In the genomic region with DNA sequence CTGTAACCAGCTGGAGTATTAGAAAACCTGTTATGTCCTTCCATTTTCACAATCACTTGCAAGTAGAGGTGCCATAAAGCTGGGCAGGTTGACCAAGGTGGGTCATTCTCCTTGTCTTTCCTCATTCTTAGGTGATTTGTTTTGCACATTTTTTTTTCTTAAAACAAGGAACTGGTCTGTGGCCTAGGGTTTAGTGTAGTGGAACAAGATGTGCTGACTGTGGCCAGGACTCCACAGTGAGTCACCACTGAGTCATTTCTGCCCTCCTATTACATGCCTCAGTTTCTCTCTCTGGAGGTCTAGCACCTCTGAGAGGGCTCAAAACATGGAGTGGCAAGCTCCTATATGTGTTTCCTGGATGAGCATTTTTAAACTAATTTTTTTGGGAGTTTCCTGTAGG, we compare ENCODE assay signal across 22 cellular contexts.
DNase-seq lines count a peak whose midpoint lies in the region; ATAC-seq, FAIRE-seq and TF ChIP-seq lines count a peak whose summit lies in the region.
"Had no signal": no experiment of that assay in that cellular context is flagged by ENCODE, and none has a peak within 500 bp of the region (broad histone marks: within the 10 kb centered on the region; RNA-seq: fewer than 3 reads in every experiment).

No MANE protein-coding gene starts in this region.

- H3K9me3 Mint-ChIP-seq in Calu3 (ENCODE audit: low read depth, unreplicated experiment), result no peaks in the 10 kb centered on the region
- peaks cover 3% of the 10 kb centered on the region for H3K9me3 Mint-ChIP-seq in stimulated activated memory B cell treated with anti-CD40 and anti-IgM and Interleukin-4, amounts not matched to agents 10 μg/mL and 1 μg/mL and 100 μg/mL, for 72 hours
- H3K9me3 Mint-ChIP-seq in T-helper 2 cell treated with Interferon-gamma antibody and Interleukin-4, amounts not matched to agents 5 μg/mL and 100 μg/mL, for 36 hours, result no peaks in the 10 kb centered on the region
- peaks cover under 1 to 4% of the 10 kb centered on the region in 2 donors for H3K9me3 Mint-ChIP-seq in activated T-cell treated with anti-CD3 and anti-CD28 coated beads, Interleukin-2, amount 50 U/mL, for 72 hours
- H3K9me3 Mint-ChIP-seq: CD8-positive, alpha-beta T cell had no signal

- peak; percentile 55 for FAIRE-seq in RCC 7860 (lab: Jason Lieb, UNC)
- FAIRE-seq: A549, D721Med, GM12892, GM18507 had no signal

- BruUV-seq in Calu3 (replicated peaks; lab: Mats Ljungman, UMichigan), result no TSS peak

- ATAC-seq in stimulated activated memory B cell treated with anti-CD40 and anti-IgM and Interleukin-4, amounts not matched to agents 10 μg/mL and 1 μg/mL and 100 μg/mL, for 72 hours, result peak; percentile 65
- ATAC-seq in activated T-cell treated with anti-CD3 and anti-CD28 coated beads, Interleukin-2, amount 50 U/mL, for 72 hours (replicated peaks in 1 of 2), result no peak
- ATAC-seq: A549; CD8-positive, alpha-beta T cell had no signal

- no peak overlapping the region for H3K27ac Mint-ChIP-seq in Calu3 (ENCODE audit: unreplicated experiment)
- H3K27ac Mint-ChIP-seq in stimulated activated memory B cell treated with anti-CD40 and anti-IgM and Interleukin-4, amounts not matched to agents 10 μg/mL and 1 μg/mL and 100 μg/mL, for 72 hours, result no peak overlapping the region
- no peak overlapping the region for H3K27ac Mint-ChIP-seq in T-helper 2 cell treated with Interferon-gamma antibody and Interleukin-4, amounts not matched to agents 5 μg/mL and 100 μg/mL, for 36 hours
- H3K27ac Mint-ChIP-seq in activated T-cell treated with anti-CD3 and anti-CD28 coated beads, Interleukin-2, amount 50 U/mL, for 72 hours, result no peak overlapping the region
- H3K27ac Mint-ChIP-seq: CD8-positive, alpha-beta T cell; H9 had no signal

- H3K4me1 Mint-ChIP-seq in Calu3 (ENCODE audit: low read depth, unreplicated experiment), result peaks cover 10% of the 10 kb centered on the region
- peaks cover 20% of the 10 kb centered on the region for H3K4me1 Mint-ChIP-seq in stimulated activated memory B cell treated with anti-CD40 and anti-IgM and Interleukin-4, amounts not matched to agents 10 μg/mL and 1 μg/mL and 100 μg/mL, for 72 hours
- H3K4me1 Mint-ChIP-seq in T-helper 2 cell treated with Interferon-gamma antibody and Interleukin-4, amounts not matched to agents 5 μg/mL and 100 μg/mL, for 36 hours (ENCODE audit: low read depth), result no peaks in the 10 kb centered on the region
- H3K4me1 Mint-ChIP-seq in activated T-cell treated with anti-CD3 and anti-CD28 coated beads, Interleukin-2, amount 50 U/mL, for 72 hours (ENCODE audit: low read depth), result no peaks in the 10 kb centered on the region

- no peak for TF ChIP-seq CTCF in Calu3 (IDR thresholded peaks at IDR 0.05; ENCODE audit: unreplicated experiment)
- TF ChIP-seq CTCF in epithelial cell of proximal tubule (conservative IDR thresholded peaks at IDR 0.05; ENCODE audit: low read depth, low read length), result no peak

- CTCF ChIA-PET in Calu3 (lab: Charles Lee), result no interaction called here

- H3K36me3 Mint-ChIP-seq in Calu3 (ENCODE audit: insufficient read depth, unreplicated experiment), result no peaks in the 10 kb centered on the region
- no peaks in the 10 kb centered on the region for H3K36me3 Mint-ChIP-seq in stimulated activated memory B cell treated with anti-CD40 and anti-IgM and Interleukin-4, amounts not matched to agents 10 μg/mL and 1 μg/mL and 100 μg/mL, for 72 hours
- no peaks in the 10 kb centered on the region for H3K36me3 Mint-ChIP-seq in T-helper 2 cell treated with Interferon-gamma antibody and Interleukin-4, amounts not matched to agents 5 μg/mL and 100 μg/mL, for 36 hours (ENCODE audit: low read depth)
- no peaks in the 10 kb centered on the region for H3K36me3 Mint-ChIP-seq in activated T-cell treated with anti-CD3 and anti-CD28 coated beads, Interleukin-2, amount 50 U/mL, for 72 hours (ENCODE audit: insufficient read depth in 2 of 2)
- H3K36me3 Mint-ChIP-seq: CD8-positive, alpha-beta T cell had no signal

- intact Hi-C loops in Calu3 (cut with micrococcal nuclease; ENCODE audit: unreplicated experiment), result loop anchor here (10.0 kb wide), 1 partner anchor 581 kb away; no protein-coding TSS in a partner anchor

- H3K4me3 Mint-ChIP-seq in Calu3 (ENCODE audit: low read depth, unreplicated experiment), result no peak overlapping the region
- H3K4me3 Mint-ChIP-seq in stimulated activated memory B cell treated with anti-CD40 and anti-IgM and Interleukin-4, amounts not matched to agents 10 μg/mL and 1 μg/mL and 100 μg/mL, for 72 hours, result no peak overlapping the region
- no peak overlapping the region for H3K4me3 Mint-ChIP-seq in T-helper 2 cell treated with Interferon-gamma antibody and Interleukin-4, amounts not matched to agents 5 μg/mL and 100 μg/mL, for 36 hours
- H3K4me3 Mint-ChIP-seq in activated T-cell treated with anti-CD3 and anti-CD28 coated beads, Interleukin-2, amount 50 U/mL, for 72 hours, result no peak overlapping the region
- H3K4me3 Mint-ChIP-seq: CD8-positive, alpha-beta T cell; H9 had no signal

- H3K4me3 ChIP-seq in epithelial cell of proximal tubule (ENCODE audit: low read depth, low read length), result no peak overlapping the region
- H3K4me3 ChIP-seq: A549; BLaER1 treated with 17β-estradiol and CSF1 and Interleukin-3, amounts not matched to agents 10 nM and 100 nM had no signal

- H3K27me3 Mint-ChIP-seq in Calu3 (ENCODE audit: unreplicated experiment), result no peaks in the 10 kb centered on the region
- H3K27me3 Mint-ChIP-seq in stimulated activated memory B cell treated with anti-CD40 and anti-IgM and Interleukin-4, amounts not matched to agents 10 μg/mL and 1 μg/mL and 100 μg/mL, for 72 hours, result no peaks in the 10 kb centered on the region
- H3K27me3 Mint-ChIP-seq in T-helper 2 cell treated with Interferon-gamma antibody and Interleukin-4, amounts not matched to agents 5 μg/mL and 100 μg/mL, for 36 hours (ENCODE audit: low read depth), result no peaks in the 10 kb centered on the region
- no peaks in the 10 kb centered on the region for H3K27me3 Mint-ChIP-seq in activated T-cell treated with anti-CD3 and anti-CD28 coated beads, Interleukin-2, amount 50 U/mL, for 72 hours (ENCODE audit: low read depth)

- DNase-seq in Calu3, result peak; percentile 5
- peak; percentile 57 for DNase-seq in RCC 7860 (ENCODE audit: low spot score)
- peak; percentile 29 for DNase-seq in epithelial cell of proximal tubule (ENCODE audit: low read depth)
- no peak for DNase-seq in GM19238 (ENCODE audit: insufficient read length, low spot score)
- DNase-seq in T-helper 2 cell treated with Interferon-gamma antibody and Interleukin-4, amounts not matched to agents 5 μg/mL and 100 μg/mL, for 36 hours (ENCODE audit: low spot score), result no peak
- DNase-seq in activated T-cell treated with anti-CD3 and anti-CD28 coated beads, Interleukin-2, amount 50 U/mL, for 72 hours, result no peak
- DNase-seq: CD8-positive, alpha-beta T cell; H9; NCI-H1105; NCI-H1694; NCI-H2081 treated with DMSO at 0.1 percent for 48 hours; NCI-H510A; NCI-H748 treated with DMSO at 0.1 percent for 48 hours; RPMI8226; SHP77 treated with DMSO at 0.1 percent for 48 hours; SK-N-SH had no signal

Comparison
In these comparisons a context has a peak if more than half of its experiments do, and no peak if none do; other contexts are left out.
1. DNase-seq: peak in Calu3 (single experiment), RCC 7860 (single experiment) and epithelial cell of proximal tubule (single experiment); none in GM19238 (single experiment), T-helper 2 cell treated with Interferon-gamma antibody and Interleukin-4, amounts not matched to agents 5 μg/mL and 100 μg/mL, for 36 hours (single experiment) and activated T-cell treated with anti-CD3 and anti-CD28 coated beads, Interleukin-2, amount 50 U/mL, for 72 hours (0 of 2).